8 cellular contexts compared by ENCODE assay signal in the genomic region with DNA sequence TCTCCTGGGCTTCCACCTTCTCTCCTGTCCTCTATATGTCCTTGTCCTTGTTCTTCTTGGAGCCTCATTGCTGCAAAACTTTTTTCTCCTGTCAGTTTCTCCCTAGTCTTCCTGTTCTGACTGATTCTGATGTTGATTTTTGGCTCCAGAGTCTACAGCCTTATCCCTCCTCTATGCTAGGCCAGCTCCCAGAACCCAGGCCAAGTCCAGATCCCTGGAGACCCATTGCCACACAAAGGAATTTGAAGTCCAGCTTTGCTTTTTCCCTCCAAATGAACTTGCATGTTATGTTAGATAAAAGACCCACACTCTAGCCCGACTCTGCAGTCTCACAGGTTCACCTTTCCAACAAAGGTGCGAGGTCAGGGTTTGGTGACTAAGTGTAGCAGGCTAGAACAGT.
"Had no signal": no experiment of that assay in that cellular context is flagged by ENCODE, and none has a peak within 500 bp of the region (broad histone marks: within the 10 kb centered on the region; RNA-seq: fewer than 3 reads in every experiment).

No MANE protein-coding gene starts in this region.

- ATAC-seq: HCT116, HepG2 had no signal

- H3K9ac ChIP-seq: GM23248 had no signal

- H3K36me3 ChIP-seq: HAP-1 had no signal

- H3K4me3 ChIP-seq: GM23248, HAP-1 had no signal

- H3K4me1 ChIP-seq: HAP-1 had no signal

- H3K9me3 ChIP-seq: HAP-1 had no signal

- H2AFZ ChIP-seq: GM23248 had no signal

- H3K27ac ChIP-seq: GM23248, HL-60 had no signal

- DNase-seq: GM23248, GOT3, H7, HFFc6 had no signal
